Comparison of ENCODE assay signal across 8 cellular contexts in genomic region chr17:60598001-60598736, GRCh38. TPM values are rescaled to one million over a fixed set of nuclear protein-coding genes. Genes with fewer than 3 reads are reported as not detected.
DNase-seq lines count a peak whose midpoint lies in the region; ATAC-seq, FAIRE-seq and TF ChIP-seq lines count a peak whose summit lies in the region.

No MANE protein-coding gene starts in this region.

- POLR2A ChIA-PET in H1 (lab: Charles Lee; ENCODE audit: partially characterized antibody): interaction anchor here (1.2 to 3.4 kb wide), 8 partner anchors 12 to 85 kb away, joined by 3 to 20 read pairs (median 7); no protein-coding TSS in a partner anchor

- no peaks in the 10 kb centered on the region for H3K9me3 Mint-ChIP-seq in T-helper 2 cell treated with Interferon-gamma antibody and Interleukin-4, amounts not matched to agents 5 μg/mL and 100 μg/mL, for 36 hours
- no peaks in the 10 kb centered on the region for H3K9me3 Mint-ChIP-seq in stimulated activated memory B cell treated with anti-CD40 and anti-IgM and Interleukin-4, amounts not matched to agents 10 μg/mL and 1 μg/mL and 100 μg/mL, for 72 hours

- no peak overlapping the region; a peak in 1 of 4 replicates for H3K4me2 ChIP-seq in H1 (ENCODE audit: insufficient read depth in 1 of 2, low read depth in 2 of 2, low read length in 2 of 2)

- no peak overlapping the region for H2BK15ac ChIP-seq in H1 (ENCODE audit: low read length)

- peaks cover 4% of the 10 kb centered on the region for H3K23me2 ChIP-seq in H1 (ENCODE audit: low read depth, low read length)

- WGBS in H1 (ENCODE audit: extremely low coverage in 1 of 2, insufficient coverage in 1 of 2, insufficient read length in 1 of 2, insufficient replicate concordance in 2 of 2, low coverage in 1 of 2, low lambda C conversion rate in 2 of 2, missing lambda C conversion rate in 1 of 2), 2 experiments: 89% methylated on average over 7 of the region's 7 CpGs; no CpG with 5 or more reads in 1 of the 2 experiments

- CTCF ChIA-PET in H1 (lab: Charles Lee; ENCODE audit: partially characterized antibody): interaction anchor here (0.6 to 3.9 kb wide), 4 partner anchors 11 to 143 kb away, joined by 3 to 13 read pairs (median 6); no protein-coding TSS in a partner anchor

- TF ChIP-seq EP300 in H1 (IDR thresholded peaks at IDR 0.05; ENCODE audit: borderline replicate concordance in 1 of 2, low read depth in 2 of 2, low read length in 2 of 2): no peak

- TF ChIP-seq CTCF in H1 (IDR thresholded peaks at IDR 0.05; ENCODE audit: control extremely low read depth in 1 of 3, insufficient read depth in 1 of 3, low read depth in 1 of 3, low read length in 3 of 3) (no peak), foreskin keratinocyte (conservative IDR thresholded peaks at IDR 0.05) (no peak)

- peaks cover 2% of the 10 kb centered on the region; the same call in 1 of the 2 replicates for H3K79me1 ChIP-seq in H1 (ENCODE audit: low read depth, low read length)

- H3K9ac ChIP-seq in H1 (replicated peaks in 1 of 4; ENCODE audit: extremely low read depth in 1 of 4, low read depth in 3 of 4, low read length in 3 of 4): no peak overlapping the region

- TF ChIP-seq POLR2A in H1 (IDR thresholded peaks at IDR 0.05; ENCODE audit: control extremely low read depth in 1 of 2, low read depth in 2 of 2, low read length in 2 of 2): no peak

- no peak for DNase-seq in T-helper 2 cell treated with Interferon-gamma antibody and Interleukin-4, amounts not matched to agents 5 μg/mL and 100 μg/mL, for 36 hours (ENCODE audit: low spot score)
- no peak for DNase-seq in T-helper 2 cell
- peak; percentile 28 to 64 for DNase-seq in NOMO-1 (lab: John Stamatoyannopoulos, UW; ENCODE audit: unreplicated experiment in 2 of 2)
- DNase-seq in H1 (ENCODE audit: low read depth in 1 of 2, low spot score in 2 of 2): no peak
- no peak for DNase-seq in foreskin keratinocyte

- peaks cover 0 to 29% of the 10 kb centered on the region in 2 experiments; a peak in 3 of 4 replicates for H3K79me2 ChIP-seq in H1 (ENCODE audit: control insufficient read depth in 1 of 2, insufficient read depth in 2 of 2, low read length in 2 of 2)

- H4K5ac ChIP-seq in H1 (ENCODE audit: insufficient read length, low read depth, low read length): no peak overlapping the region

- no peak overlapping the region for H3K4me3 ChIP-seq in H1 (ENCODE audit: extremely low read depth in 1 of 4, insufficient read depth in 2 of 4, low read depth in 3 of 4, low read length in 4 of 4)

- H2BK12ac ChIP-seq in H1 (ENCODE audit: low read depth, low read length): no peak overlapping the region

- H3K36me3 ChIP-seq in H1 (ENCODE audit: control insufficient read depth in 2 of 4, insufficient read depth in 4 of 4, low read length in 3 of 4): no peaks in the 10 kb centered on the region

- H3K27me3 ChIP-seq in H1 (replicated peaks in 1 of 4; ENCODE audit: control insufficient read depth in 3 of 4, extremely low read depth in 1 of 4, insufficient read depth in 3 of 4, low read length in 3 of 4): no peaks in the 10 kb centered on the region
- no peaks in the 10 kb centered on the region for H3K27me3 ChIP-seq in foreskin keratinocyte

- no peak for ATAC-seq in stimulated activated memory B cell treated with anti-CD40 and anti-IgM and Interleukin-4, amounts not matched to agents 10 μg/mL and 1 μg/mL and 100 μg/mL, for 72 hours
- ATAC-seq in HG03342 (IDR thresholded peaks at IDR 0.05; ENCODE audit: unreplicated experiment): no peak
- no peak for ATAC-seq in HG03520 (IDR thresholded peaks at IDR 0.05; ENCODE audit: unreplicated experiment)
- no peak for ATAC-seq in foreskin keratinocyte

- peak overlapping the region; percentile 59 for H3K27ac Mint-ChIP-seq in T-helper 2 cell treated with Interferon-gamma antibody and Interleukin-4, amounts not matched to agents 5 μg/mL and 100 μg/mL, for 36 hours
- H3K27ac Mint-ChIP-seq in stimulated activated memory B cell treated with anti-CD40 and anti-IgM and Interleukin-4, amounts not matched to agents 10 μg/mL and 1 μg/mL and 100 μg/mL, for 72 hours: no peak overlapping the region

- peak overlapping the region; percentile 18 for H2BK120ac ChIP-seq in H1 (replicated peaks; ENCODE audit: low read depth, low read length)

- H3K4ac ChIP-seq in H1 (replicated peaks; ENCODE audit: insufficient read length, low read depth, low read length): peak overlapping the region; percentile 39

- H3K27ac ChIP-seq in H1 (ENCODE audit: low read depth, low read length) (no peak overlapping the region), foreskin keratinocyte (no peak overlapping the region)

- no peak overlapping the region for H3K23ac ChIP-seq in H1 (ENCODE audit: insufficient read length)

- no peaks in the 10 kb centered on the region for H3K9me3 ChIP-seq in H1 (ENCODE audit: insufficient read depth in 2 of 2, low read depth in 1 of 2, low read length in 1 of 2)

- no peak overlapping the region for H4K91ac ChIP-seq in H1 (replicated peaks; ENCODE audit: insufficient read length, low read length)

- H3K18ac ChIP-seq in H1 (ENCODE audit: extremely low read depth, low read length): no peak overlapping the region

- no peak overlapping the region for H2AK5ac ChIP-seq in H1 (ENCODE audit: low read depth, low read length)

- peaks cover 5% of the 10 kb centered on the region for H3K36me3 Mint-ChIP-seq in T-helper 2 cell treated with Interferon-gamma antibody and Interleukin-4, amounts not matched to agents 5 μg/mL and 100 μg/mL, for 36 hours (ENCODE audit: low read depth)
- H3K36me3 Mint-ChIP-seq in stimulated activated memory B cell treated with anti-CD40 and anti-IgM and Interleukin-4, amounts not matched to agents 10 μg/mL and 1 μg/mL and 100 μg/mL, for 72 hours: no peaks in the 10 kb centered on the region

- H2BK5ac ChIP-seq in H1 (ENCODE audit: low read depth, low read length): no peak overlapping the region

- peak overlapping the region; percentile 28 for H3K56ac ChIP-seq in H1 (replicated peaks; ENCODE audit: insufficient read length, low read depth, low read length)

- peak overlapping the region; percentile 60 for H3K4me3 Mint-ChIP-seq in T-helper 2 cell treated with Interferon-gamma antibody and Interleukin-4, amounts not matched to agents 5 μg/mL and 100 μg/mL, for 36 hours
- H3K4me3 Mint-ChIP-seq in stimulated activated memory B cell treated with anti-CD40 and anti-IgM and Interleukin-4, amounts not matched to agents 10 μg/mL and 1 μg/mL and 100 μg/mL, for 72 hours: peak overlapping the region; percentile 7

- no peak overlapping the region for H4K8ac ChIP-seq in H1 (ENCODE audit: extremely low read depth, insufficient read depth, low read length)

- H3K27me3 Mint-ChIP-seq in T-helper 2 cell treated with Interferon-gamma antibody and Interleukin-4, amounts not matched to agents 5 μg/mL and 100 μg/mL, for 36 hours (ENCODE audit: low read depth): no peaks in the 10 kb centered on the region
- no peaks in the 10 kb centered on the region for H3K27me3 Mint-ChIP-seq in stimulated activated memory B cell treated with anti-CD40 and anti-IgM and Interleukin-4, amounts not matched to agents 10 μg/mL and 1 μg/mL and 100 μg/mL, for 72 hours

- H3K4me1 Mint-ChIP-seq in T-helper 2 cell treated with Interferon-gamma antibody and Interleukin-4, amounts not matched to agents 5 μg/mL and 100 μg/mL, for 36 hours (ENCODE audit: low read depth): peaks cover 25% of the 10 kb centered on the region
- peaks cover 29% of the 10 kb centered on the region for H3K4me1 Mint-ChIP-seq in stimulated activated memory B cell treated with anti-CD40 and anti-IgM and Interleukin-4, amounts not matched to agents 10 μg/mL and 1 μg/mL and 100 μg/mL, for 72 hours

- H3K4me1 ChIP-seq in H1 (replicated peaks in 1 of 4; ENCODE audit: control insufficient read depth in 3 of 4, insufficient read depth in 4 of 4, low read length in 3 of 4): peaks cover 0 to 3% (median 0%) of the 10 kb centered on the region in 4 experiments; a peak in 1 of 7 replicates
- H3K4me1 ChIP-seq in foreskin keratinocyte: peaks cover 4% of the 10 kb centered on the region

- no peak overlapping the region; the same call in 1 of the 2 replicates for H2BK20ac ChIP-seq in H1 (ENCODE audit: low read length)

- no peak overlapping the region for H3K14ac ChIP-seq in H1 (ENCODE audit: insufficient read length)

- peaks cover 3 to 7% of the 10 kb centered on the region in 2 experiments for H4K20me1 ChIP-seq in H1 (replicated peaks in 1 of 2; ENCODE audit: control insufficient read depth in 1 of 2, insufficient read depth in 2 of 2, low read length in 2 of 2)

- no peak for TF ChIP-seq RAD21 in H1 (IDR thresholded peaks at IDR 0.05 in 1 of 2, conservative IDR thresholded peaks at IDR 0.05 in 1 of 2; ENCODE audit: low read depth in 2 of 2, low read length in 2 of 2)

- peak overlapping the region; percentile 66; the same call in 1 of the 2 replicates for H2AFZ ChIP-seq in H1 (ENCODE audit: low read length)

- no peak for FAIRE-seq in H1 (lab: Jason Lieb, UNC)

TF ChIP-seq in H1, 55 proteins besides CTCF, POLR2A, EP300 and RAD21 (continues in another document):
- TF ChIP-seq ZNF274 (IDR thresholded peaks at IDR 0.05; ENCODE audit: borderline replicate concordance, extremely low read depth, low read length) (no peak), YY1 (IDR thresholded peaks at IDR 0.05; ENCODE audit: low read depth, low read length) (no peak), E2F6 (IDR thresholded peaks at IDR 0.05) (no peak), BCL11A (IDR thresholded peaks at IDR 0.05; ENCODE audit: low read depth in 2 of 2, low read length in 2 of 2) (no peak), SIRT6 (IDR thresholded peaks at IDR 0.05; ENCODE audit: low read length) (no peak), CEBPB (IDR thresholded peaks at IDR 0.05; ENCODE audit: low read depth, low read length) (no peak)

RNA-seq across cellular contexts. Expression of gene PPM1D, which starts 1.8 kb away (rescaled TPM):
- 15.7 and 16.7 TPM in 2 replicates for total RNA-seq in H1 (2021; fragmentation: NEBNext Ultra II Directional; extraction: Animal tissue kit (Norgen Biotek cat#: 25700))
- polyA plus RNA-seq in H1 (2011; rRNA removed): 4.9 and 5.0 TPM in 2 replicates
- 5.7 TPM for polyA plus RNA-seq in H1 (2011; cell fraction: cytosol; rRNA removed)
- polyA plus RNA-seq in H1 (2011; cell fraction: nucleus; rRNA removed): 4.2 TPM
- polyA plus RNA-seq in H1 (2012, experiment 1 of 2): 9.2 to 15.7 TPM (median 11.0 TPM) in 4 replicates
- polyA plus RNA-seq in H1 (2012, experiment 2 of 2): 1.5 TPM
- polyA plus RNA-seq in H1 (2013, experiment 1 of 2): 6.8 TPM
- polyA plus RNA-seq in H1 (2013, experiment 2 of 2): 6.8 TPM
- 9.9 and 13.2 TPM in 2 replicates for polyA minus RNA-seq in H1 (2011; rRNA and poly(A)+ RNA removed)
- polyA minus RNA-seq in H1 (2011; cell fraction: cytosol; rRNA and poly(A)+ RNA removed): 5.5 TPM
- polyA minus RNA-seq in H1 (2011; cell fraction: nucleus; rRNA and poly(A)+ RNA removed): 12.9 TPM
- 5.0 and 5.2 TPM in 2 replicates for total RNA-seq in foreskin keratinocyte
- 2.1 and 2.4 TPM in 2 replicates for polyA plus RNA-seq in foreskin keratinocyte

Comparison
In these comparisons a context has a peak if more than half of its experiments do, and no peak if none do; other contexts are left out.
1. DNase-seq: peak in NOMO-1 (2 of 2); none in T-helper 2 cell treated with Interferon-gamma antibody and Interleukin-4, amounts not matched to agents 5 μg/mL and 100 μg/mL, for 36 hours (single experiment), T-helper 2 cell (0 of 5), H1 (0 of 2) and foreskin keratinocyte (0 of 2).